Comparison of ENCODE assay signal across 12 cellular contexts in genomic region chr11:134578807-134579708, GRCh38.
DNase-seq lines count a peak whose midpoint lies in the region; ATAC-seq and TF ChIP-seq lines count a peak whose summit lies in the region.
"Had no signal": no experiment of that assay in that cellular context is flagged by ENCODE, and none has a peak within 500 bp of the region (broad histone marks: within the 10 kb centered on the region; RNA-seq: fewer than 3 reads in every experiment).

No MANE protein-coding gene starts in this region.

- DNase-seq in NCI-H748 (lab: John Stamatoyannopoulos, UW; ENCODE audit: unreplicated experiment) (peak; percentile 10), NCI-H748 treated with DMSO at 0.1 percent for 48 hours (lab: John Stamatoyannopoulos, UW) (no peak), GM23338 (ENCODE audit: low spot score) (peak; percentile 41), WERI-Rb-1 (peak; percentile 79), neural progenitor cell (ENCODE audit: low spot score) (no peak)
- DNase-seq: ACHN, brain microvascular endothelial cell had no signal

- H3K27ac Mint-ChIP-seq in GM23338 (no peak overlapping the region), neural progenitor cell (no peak overlapping the region)

- no peaks in the 10 kb centered on the region for H3K9me3 ChIP-seq in WERI-Rb-1 (ENCODE audit: severe bottlenecking)
- H3K9me3 ChIP-seq in neural progenitor cell (ENCODE audit: low read depth), result no peaks in the 10 kb centered on the region
- H3K9me3 ChIP-seq: HAP-1 had no signal

- H3K4me1 Mint-ChIP-seq in GM23338 (peaks cover 9% of the 10 kb centered on the region; the same call in 2 of the 3 replicates), neural progenitor cell (peaks cover 50% of the 10 kb centered on the region)

- no peaks in the 10 kb centered on the region for H3K36me3 ChIP-seq in GM23338 (ENCODE audit: insufficient read depth)
- no peaks in the 10 kb centered on the region for H3K36me3 ChIP-seq in WERI-Rb-1
- no peaks in the 10 kb centered on the region for H3K36me3 ChIP-seq in neural progenitor cell
- H3K36me3 ChIP-seq: brain microvascular endothelial cell, HAP-1 had no signal

- no peak overlapping the region for H3K9ac ChIP-seq in neural progenitor cell

- peak; percentile 11 to 55 for TF ChIP-seq CTCF in GM23338 (conservative IDR thresholded peaks at IDR 0.05; ENCODE audit: low read depth in 2 of 2)
- peak; percentile 88 for TF ChIP-seq CTCF in WERI-Rb-1 (IDR thresholded peaks at IDR 0.05; ENCODE audit: low read depth, low read length)
- TF ChIP-seq CTCF in neural progenitor cell (IDR thresholded peaks at IDR 0.05), result peak; percentile 2

- H2AFZ ChIP-seq in GM23338 (no peak overlapping the region), neural progenitor cell (replicated peaks) (no peak overlapping the region)

- H3K4me1 ChIP-seq in GM23338 (ENCODE audit: insufficient read depth) (no peaks in the 10 kb centered on the region), neural progenitor cell (peaks cover 14% of the 10 kb centered on the region)
- H3K4me1 ChIP-seq: HAP-1 had no signal

- H3K4me3 Mint-ChIP-seq in GM23338 (no peak overlapping the region), neural progenitor cell (no peak overlapping the region)

- H3K4me3 ChIP-seq in GM23338 (no peak overlapping the region), WERI-Rb-1 (ENCODE audit: low read depth, low read length) (no peak overlapping the region), neural progenitor cell (no peak overlapping the region)
- H3K4me3 ChIP-seq: HAP-1, skin epidermis had no signal

- H3K9me3 Mint-ChIP-seq in GM23338 (no peaks in the 10 kb centered on the region), neural progenitor cell (peaks cover 2% of the 10 kb centered on the region)

- H3K79me2 ChIP-seq in GM23338 (replicated peaks; ENCODE audit: insufficient read depth) (no peaks in the 10 kb centered on the region), neural progenitor cell (ENCODE audit: low read depth) (no peaks in the 10 kb centered on the region)

- H3K27ac ChIP-seq in GM23338 (ENCODE audit: low read depth) (no peak overlapping the region), WERI-Rb-1 (no peak overlapping the region), neural progenitor cell (no peak overlapping the region)
- H3K27ac ChIP-seq: brain microvascular endothelial cell, skin epidermis had no signal

- H4K20me1 ChIP-seq in GM23338 (replicated peaks; ENCODE audit: insufficient read depth) (no peaks in the 10 kb centered on the region), neural progenitor cell (ENCODE audit: low read depth) (no peaks in the 10 kb centered on the region)

- ATAC-seq in GM23338, result peak; percentile 53
- ATAC-seq in GM19397 (IDR thresholded peaks at IDR 0.05; ENCODE audit: unreplicated experiment), result no peak
- ATAC-seq in HG02798 (IDR thresholded peaks at IDR 0.05; ENCODE audit: poor library complexity, unreplicated experiment), result no peak
- ATAC-seq in HG03342 (IDR thresholded peaks at IDR 0.05; ENCODE audit: unreplicated experiment), result no peak

- no peaks in the 10 kb centered on the region for H3K36me3 Mint-ChIP-seq in GM23338 (ENCODE audit: low read depth)
- no peaks in the 10 kb centered on the region for H3K36me3 Mint-ChIP-seq in neural progenitor cell

- no peak overlapping the region for H3K4me2 ChIP-seq in GM23338
- H3K4me2 ChIP-seq in neural progenitor cell, result no peak overlapping the region

- H3K9me2 ChIP-seq in GM23338 (ENCODE audit: insufficient read depth), result no peaks in the 10 kb centered on the region

- no peaks in the 10 kb centered on the region for H3F3A ChIP-seq in GM23338 (replicated peaks; ENCODE audit: low read depth)
- H3F3A ChIP-seq in neural progenitor cell (ENCODE audit: low read depth), result no peaks in the 10 kb centered on the region

- H3K27me3 Mint-ChIP-seq in GM23338 (ENCODE audit: insufficient read depth, low read depth, poor library complexity) (peaks cover 8% of the 10 kb centered on the region), neural progenitor cell (ENCODE audit: insufficient read depth, low read depth) (peaks cover 15% of the 10 kb centered on the region)

- H3K27me3 ChIP-seq in GM23338 (ENCODE audit: insufficient read depth) (no peaks in the 10 kb centered on the region), WERI-Rb-1 (ENCODE audit: insufficient read depth, low read depth, severe bottlenecking) (peaks cover 68% of the 10 kb centered on the region), neural progenitor cell (no peaks in the 10 kb centered on the region)
- H3K27me3 ChIP-seq: brain microvascular endothelial cell had no signal

TF ChIP-seq in GM23338, 12 proteins besides CTCF, POLR2A, EP300 and RAD21:
- TF ChIP-seq EZH2 (IDR thresholded peaks at IDR 0.05; ENCODE audit: low read depth, unreplicated experiment), result no peak
- no peak for TF ChIP-seq POLR2AphosphoS5 (IDR thresholded peaks at IDR 0.05; ENCODE audit: low read depth)
- no peak for TF ChIP-seq NANOG (IDR thresholded peaks at IDR 0.05; ENCODE audit: borderline replicate concordance)
- TF ChIP-seq ZNF331 (CRISPR knock-in tag; IDR thresholded peaks at IDR 0.05; ENCODE audit: low read depth), result no peak

Comparison
In these comparisons a context has a peak if more than half of its experiments do, and no peak if none do; other contexts are left out.
1. DNase-seq: peak in NCI-H748 (single experiment), GM23338 (single experiment) and WERI-Rb-1 (single experiment); none in NCI-H748 treated with DMSO at 0.1 percent for 48 hours (single experiment) and neural progenitor cell (single experiment).
2. CTCF ChIP-seq: peak in every context shown above with its lines; median percentile 88 in WERI-Rb-1; 33 in GM23338; 2 in neural progenitor cell.